15 cellular contexts compared by ENCODE assay signal in genomic region chr19:50365434-50366306, GRCh38. TPM values are rescaled to one million over a fixed set of nuclear protein-coding genes. Genes with fewer than 3 reads are reported as not detected.
A peak's percentile ranks its signal among the peaks of the same experiment; 100 is the strongest.
DNase-seq lines count a peak whose midpoint lies in the region; ATAC-seq and TF ChIP-seq lines count a peak whose summit lies in the region.
"Had no signal": no experiment of that assay in that cellular context is flagged by ENCODE, and none has a peak within 500 bp of the region (broad histone marks: within the 10 kb centered on the region; RNA-seq: fewer than 3 reads in every experiment).

Gene NAPSA (minus strand): TSS chr19:50365639. CDS start chr19:50365621, 18 bp downstream.

- no peak for ATAC-seq in DND-41 (ENCODE audit: insufficient read depth, low read depth)
- ATAC-seq in activated B cell treated with CpG ODN at 0.5 μM for 24 hours (ENCODE audit: low read depth) = no peak
- no peak for ATAC-seq in lung (ENCODE audit: insufficient read depth, low FRiP score)
- no peak for ATAC-seq in HG02763 (IDR thresholded peaks at IDR 0.05; ENCODE audit: unreplicated experiment)
- ATAC-seq in GM21723 (IDR thresholded peaks at IDR 0.05; ENCODE audit: unreplicated experiment) = no peak

- 0 out of 20 replicates have a peak within 1 kb of the TSS, but pooled peaks of 2 of the 10 experiments have one; percentile 24 for H3K4me3 ChIP-seq in BLaER1 treated with 17β-estradiol and CSF1 and Interleukin-3, amounts not matched to agents 10 nM and 100 nM
- H3K4me3 ChIP-seq in DND-41 (ENCODE audit: low read depth in 1 of 2, low read length in 2 of 2) (no peak within 1 kb of the TSS), lung (no peak within 1 kb of the TSS)
- H3K4me3 ChIP-seq: tibial nerve had no signal

- peaks cover 0 to 4% (median 0%) of the 10 kb centered on the region in 11 experiments; a peak in 3 of 22 replicates for H3K36me3 ChIP-seq in BLaER1 treated with 17β-estradiol and CSF1 and Interleukin-3, amounts not matched to agents 10 nM and 100 nM
- H3K36me3 ChIP-seq in DND-41 (ENCODE audit: insufficient read depth, low read length) (no peaks in the 10 kb centered on the region), lung (ENCODE audit: control insufficient read depth in 2 of 2, insufficient read depth in 2 of 2, low read length in 2 of 2) (peaks cover 0 to 2% of the 10 kb centered on the region in 2 donors)
- H3K36me3 ChIP-seq: Peyer's patch, tibial nerve had no signal

- H3K9me3 ChIP-seq in BLaER1 treated with 17β-estradiol and CSF1 and Interleukin-3, amounts not matched to agents 10 nM and 100 nM (replicated peaks in 1 of 11) = peaks cover 0 to 57% (median 34%) of the 10 kb centered on the region in 11 experiments; a peak in 18 of 22 replicates
- H3K9me3 ChIP-seq in DND-41 (ENCODE audit: insufficient read depth, low read length, severe bottlenecking) (no peaks in the 10 kb centered on the region), lung (ENCODE audit: control insufficient read depth in 2 of 2, insufficient read depth in 1 of 2, low read length in 1 of 2) (no peaks in the 10 kb centered on the region)
- H3K9me3 ChIP-seq: Peyer's patch, tibial nerve had no signal

- peaks cover 60% of the 10 kb centered on the region for H3K4me1 Mint-ChIP-seq in activated B cell treated with CpG ODN at 0.5 μM for 24 hours

- H3K4me2 ChIP-seq in BLaER1 treated with 17β-estradiol and CSF1 and Interleukin-3, amounts not matched to agents 10 nM and 100 nM = peak within 1 kb of the TSS; percentile 25 to 99 (median 73); a peak in 21 of 22 replicates
- H3K4me2 ChIP-seq in DND-41 (ENCODE audit: insufficient read depth, low read length) = no peak within 1 kb of the TSS

- H3K9me3 Mint-ChIP-seq in activated B cell treated with CpG ODN at 0.5 μM for 24 hours = no peaks in the 10 kb centered on the region

- no peaks in the 10 kb centered on the region for H3K27me3 ChIP-seq in BLaER1 treated with 17β-estradiol and CSF1 and Interleukin-3, amounts not matched to agents 10 nM and 100 nM
- H3K27me3 ChIP-seq in DND-41 (ENCODE audit: insufficient read depth, low read length, poor library complexity) (no peaks in the 10 kb centered on the region), lung (ENCODE audit: control insufficient read depth, insufficient read depth) (no peaks in the 10 kb centered on the region)
- H3K27me3 ChIP-seq: Peyer's patch, tibial nerve had no signal

- H3K27ac ChIP-seq in BLaER1 treated with 17β-estradiol and CSF1 and Interleukin-3, amounts not matched to agents 10 nM and 100 nM = peak within 1 kb of the TSS in 9 of 11 experiments; percentile 54 to 94 (median 87); a peak in 18 of 22 replicates
- no peak within 1 kb of the TSS for H3K27ac ChIP-seq in DND-41 (ENCODE audit: low read length)
- peak within 1 kb of the TSS in 1 of 2 donors; percentile 62 for H3K27ac ChIP-seq in lung (ENCODE audit: low read depth in 1 of 2, low read length in 1 of 2)
- H3K27ac ChIP-seq: tibial nerve had no signal

- no peaks in the 10 kb centered on the region for H3K79me2 ChIP-seq in DND-41 (ENCODE audit: insufficient read depth, low read length)

- H4K20me1 ChIP-seq in BLaER1 treated with 17β-estradiol and CSF1 and Interleukin-3, amounts not matched to agents 10 nM and 100 nM = no peaks in the 10 kb centered on the region
- H4K20me1 ChIP-seq in DND-41 (ENCODE audit: insufficient read depth, low read length) = no peaks in the 10 kb centered on the region

- DNase-seq in DND-41 (peak; percentile 30), activated B cell treated with CpG ODN at 0.5 μM for 24 hours (no peak), lung (ENCODE audit: low spot score) (no peak), AG08395 (ENCODE audit: low spot score) (no peak), UCSD-AML1 (lab: John Stamatoyannopoulos, UW; ENCODE audit: unreplicated experiment) (no peak)
- DNase-seq: C1 segment of cervical spinal cord, NCI-H2029 treated with DMSO at 0.1 percent for 48 hours, NCI-H526 treated with DMSO at 0.1 percent for 48 hours, SW 1271 had no signal

- POLR2A ChIA-PET in activated B cell treated with CpG ODN at 0.5 μM for 24 hours (lab: Charles Lee) = interaction anchor here (0.7 to 3.1 kb wide), 6 partner anchors 10 to 310 kb away, joined by 3 to 18 read pairs (median 5); partner anchors contain the start of genes KCNC3 and NR1H2

- H3K36me3 Mint-ChIP-seq in activated B cell treated with CpG ODN at 0.5 μM for 24 hours (ENCODE audit: low read depth) = no peaks in the 10 kb centered on the region

- no peaks in the 10 kb centered on the region for H3K27me3 Mint-ChIP-seq in activated B cell treated with CpG ODN at 0.5 μM for 24 hours

- H3K4me1 ChIP-seq in BLaER1 treated with 17β-estradiol and CSF1 and Interleukin-3, amounts not matched to agents 10 nM and 100 nM = peaks cover 38 to 94% (median 78%) of the 10 kb centered on the region in 10 experiments
- peaks cover 34% of the 10 kb centered on the region for H3K4me1 ChIP-seq in DND-41 (ENCODE audit: insufficient read depth, low read length)
- H3K4me1 ChIP-seq in lung (ENCODE audit: control insufficient read depth in 2 of 2, insufficient read depth in 2 of 2, low read length in 2 of 2) = peaks cover 0 to 2% of the 10 kb centered on the region in 2 donors

- H3K9ac ChIP-seq in BLaER1 treated with 17β-estradiol and CSF1 and Interleukin-3, amounts not matched to agents 10 nM and 100 nM = peak within 1 kb of the TSS in 8 of 11 experiments; percentile 51 to 73 (median 68); a peak in 16 of 22 replicates
- H3K9ac ChIP-seq in DND-41 (ENCODE audit: low read depth, low read length) = no peak within 1 kb of the TSS

- intact Hi-C loops in activated B cell treated with CpG ODN at 0.5 μM for 24 hours (cut with micrococcal nuclease) = no loop called here

- WGBS in lung, 2 donors = 65 to 80% methylated on average over 11 of the region's 11 CpGs

- H3K4me3 Mint-ChIP-seq in activated B cell treated with CpG ODN at 0.5 μM for 24 hours = no peak within 1 kb of the TSS

- no peak within 1 kb of the TSS for H2AFZ ChIP-seq in DND-41 (ENCODE audit: low read depth, low read length)

- peak within 1 kb of the TSS; percentile 73 for H3K27ac Mint-ChIP-seq in activated B cell treated with CpG ODN at 0.5 μM for 24 hours

- TF ChIP-seq CTCF in DND-41 (IDR thresholded peaks at IDR 0.05; ENCODE audit: borderline replicate concordance, extremely low read depth, low read length, poor library complexity, severe bottlenecking) = no peak
- TF ChIP-seq CTCF in activated B cell treated with CpG ODN at 0.5 μM for 24 hours (IDR thresholded peaks at IDR 0.05) = no peak
- TF ChIP-seq CTCF in lung (IDR thresholded peaks at IDR 0.05; ENCODE audit: control extremely low read depth, extremely low read depth) = no peak

- CTCF ChIA-PET in activated B cell treated with CpG ODN at 0.5 μM for 24 hours (lab: Charles Lee) = interaction anchor here (1.0 to 6.0 kb wide), 5 partner anchors 8 to 96 kb away, joined by 3 to 92 read pairs (median 5); no protein-coding TSS in a partner anchor

RNA-seq across cellular contexts. Expression of gene NAPSA, which starts in this region (rescaled TPM):
- total RNA-seq in activated B cell treated with CpG ODN at 0.5 μM for 24 hours (1.4 and 2.4 TPM in 2 replicates), lung (1,000 to 10,000 TPM in 1 of 2 donors, 100 to 1,000 TPM in 1; 655 to 1,838 TPM)
- 1,000 to 10,000 TPM; 1,027 to 2,584 TPM for polyA plus RNA-seq in lung
- total RNA-seq: endothelial cell of umbilical vein had no signal

Comparison
In these comparisons a context has a peak if more than half of its experiments do, and no peak if none do; other contexts are left out.
1. RNA of gene NAPSA (total RNA-seq): 655 to 1,838 TPM in lung; 1.4 to 2.4 TPM in activated B cell treated with CpG ODN at 0.5 μM for 24 hours; every median in the first group is over 100 times any median in the second.